ENCODE assay signal across 10 cellular contexts in the genomic region with DNA sequence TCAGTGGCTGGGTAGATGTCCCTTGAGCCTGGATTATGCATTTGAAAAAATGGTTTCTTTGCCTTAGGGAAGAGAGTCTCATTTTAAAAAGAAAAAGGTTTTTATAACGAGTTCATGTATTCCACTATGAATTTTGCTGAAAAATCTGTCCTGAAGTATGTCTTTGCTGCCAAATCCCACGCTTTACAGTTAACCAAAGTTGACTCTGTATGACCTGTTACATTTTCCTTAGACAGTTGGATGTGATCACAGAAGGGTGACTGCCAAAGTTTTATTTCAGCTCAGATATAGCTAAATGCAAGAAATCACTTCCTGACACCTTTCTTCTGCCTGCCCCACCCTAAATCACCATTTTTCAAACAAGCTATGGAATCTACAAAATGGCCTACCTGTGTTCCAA.
DNase-seq lines count a peak whose midpoint lies in the region; ATAC-seq and TF ChIP-seq lines count a peak whose summit lies in the region.
"Had no signal": no experiment of that assay in that cellular context is flagged by ENCODE, and none has a peak within 500 bp of the region (broad histone marks: within the 10 kb centered on the region; RNA-seq: fewer than 3 reads in every experiment).

No MANE protein-coding gene starts in this region.

- ATAC-seq in SK-N-SH treated with all-trans-retinoic acid at 6 μM for 48 hours: 0 out of 3 replicates have a peak, but pooled peaks have one; percentile 3
- no peak for ATAC-seq in HG02763 (IDR thresholded peaks at IDR 0.05; ENCODE audit: unreplicated experiment)

- peak overlapping the region; percentile 96 for H3K27ac Mint-ChIP-seq in osteocyte (ENCODE audit: unreplicated experiment)
- H3K27ac Mint-ChIP-seq: stimulated activated naive CD8-positive, alpha-beta T cell treated with anti-CD3 and anti-CD28 coated beads, Interleukin-15, Interleukin-2, amounts not matched to agents 100 ng/mL and 50 ng/mL, for 24 hours had no signal

- peak; percentile 62 for DNase-seq in fibroblast of villous mesenchyme (ENCODE audit: low read depth)
- DNase-seq in osteocyte (ENCODE audit: extremely low spot score, unreplicated experiment): no peak
- DNase-seq in uterus: no peak
- no peak for DNase-seq in activated naive CD4-positive, alpha-beta T cell treated with Interleukin-2 at 50 U/mL for 16 hours
- DNase-seq in NOMO-1 treated with DMSO at 0.1 percent for 48 hours (lab: John Stamatoyannopoulos, UW; ENCODE audit: unreplicated experiment): no peak
- DNase-seq: NCI-H2029 treated with DMSO at 0.1 percent for 48 hours had no signal

- no peak for TF ChIP-seq POLR2A in uterus (IDR thresholded peaks at IDR 0.05)

- intact Hi-C loops in uterus (cut with DNase I; ENCODE audit: low total_unique reads): no loop called here

- H3K27me3 Mint-ChIP-seq in osteocyte (ENCODE audit: unreplicated experiment): no peaks in the 10 kb centered on the region
- H3K27me3 Mint-ChIP-seq: stimulated activated naive CD8-positive, alpha-beta T cell treated with anti-CD3 and anti-CD28 coated beads, Interleukin-15, Interleukin-2, amounts not matched to agents 100 ng/mL and 50 ng/mL, for 24 hours had no signal

- H3K36me3 ChIP-seq in uterus: no peaks in the 10 kb centered on the region

- H3K4me1 ChIP-seq in uterus: peaks cover 0 to 8% of the 10 kb centered on the region in 2 donors

- no peak overlapping the region for H3K4me3 ChIP-seq in fibroblast of villous mesenchyme (ENCODE audit: low read depth, low read length)
- H3K4me3 ChIP-seq in uterus: no peak overlapping the region

- peak overlapping the region; percentile 91 to 96 for H3K27ac ChIP-seq in uterus
- H3K27ac ChIP-seq: HL-60 had no signal

- peak overlapping the region; percentile 17 for H3K4me3 Mint-ChIP-seq in osteocyte (ENCODE audit: unreplicated experiment)
- H3K4me3 Mint-ChIP-seq: stimulated activated naive CD8-positive, alpha-beta T cell treated with anti-CD3 and anti-CD28 coated beads, Interleukin-15, Interleukin-2, amounts not matched to agents 100 ng/mL and 50 ng/mL, for 24 hours had no signal

- TF ChIP-seq CTCF in fibroblast of villous mesenchyme (IDR thresholded peaks at IDR 0.05; ENCODE audit: insufficient read depth, low read depth, low read length): no peak
- TF ChIP-seq CTCF in osteocyte (IDR thresholded peaks at IDR 0.05): no peak
- no peak for TF ChIP-seq CTCF in uterus (IDR thresholded peaks at IDR 0.05)

- H3K27me3 ChIP-seq in uterus: no peaks in the 10 kb centered on the region

- H3K4me1 Mint-ChIP-seq in osteocyte (ENCODE audit: unreplicated experiment): peaks cover 58% of the 10 kb centered on the region

- no peaks in the 10 kb centered on the region for H3K9me3 Mint-ChIP-seq in osteocyte (ENCODE audit: unreplicated experiment)
- H3K9me3 Mint-ChIP-seq: stimulated activated naive CD8-positive, alpha-beta T cell treated with anti-CD3 and anti-CD28 coated beads, Interleukin-15, Interleukin-2, amounts not matched to agents 100 ng/mL and 50 ng/mL, for 24 hours had no signal

- H3K36me3 Mint-ChIP-seq in osteocyte (ENCODE audit: unreplicated experiment): peaks cover 1% of the 10 kb centered on the region

- no peaks in the 10 kb centered on the region for H3K9me3 ChIP-seq in uterus

TF ChIP-seq in SK-N-SH treated with all-trans-retinoic acid at 6 μM for 48 hours, 23 proteins besides CTCF, POLR2A, EP300 and RAD21:
- no peak for TF ChIP-seq ZFP30 (CRISPR knock-in tag; IDR thresholded peaks at IDR 0.05)
- TF ChIP-seq, protein P1, sequence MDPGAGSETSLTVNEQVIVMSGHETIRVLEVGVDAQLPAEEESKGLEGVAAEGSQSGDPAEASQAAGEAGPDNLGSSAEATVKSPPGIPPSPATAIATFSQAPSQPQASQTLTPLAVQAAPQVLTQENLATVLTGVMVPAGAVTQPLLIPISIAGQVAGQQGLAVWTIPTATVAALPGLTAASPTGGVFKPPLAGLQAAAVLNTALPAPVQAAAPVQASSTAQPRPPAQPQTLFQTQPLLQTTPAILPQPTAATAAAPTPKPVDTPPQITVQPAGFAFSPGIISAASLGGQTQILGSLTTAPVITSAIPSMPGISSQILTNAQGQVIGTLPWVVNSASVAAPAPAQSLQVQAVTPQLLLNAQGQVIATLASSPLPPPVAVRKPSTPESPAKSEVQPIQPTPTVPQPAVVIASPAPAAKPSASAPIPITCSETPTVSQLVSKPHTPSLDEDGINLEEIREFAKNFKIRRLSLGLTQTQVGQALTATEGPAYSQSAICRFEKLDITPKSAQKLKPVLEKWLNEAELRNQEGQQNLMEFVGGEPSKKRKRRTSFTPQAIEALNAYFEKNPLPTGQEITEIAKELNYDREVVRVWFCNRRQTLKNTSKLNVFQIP (CRISPR knock-in tag; IDR thresholded peaks at IDR 0.05; ENCODE audit: borderline replicate concordance, low read depth): no peak
